Comparison of ENCODE assay signal across 15 cellular contexts in genomic region chr10:75982611-75983369, GRCh38.
DNase-seq lines count a peak whose midpoint lies in the region; ATAC-seq and TF ChIP-seq lines count a peak whose summit lies in the region.
"Had no signal": no experiment of that assay in that cellular context is flagged by ENCODE, and none has a peak within 500 bp of the region (broad histone marks: within the 10 kb centered on the region; RNA-seq: fewer than 3 reads in every experiment).

No MANE protein-coding gene starts in this region.

- H3K4me3 ChIP-seq in CD4-positive, alpha-beta memory T cell (ENCODE audit: low read length in 2 of 2): no peak overlapping the region

- no peak overlapping the region for H3K4me3 Mint-ChIP-seq in CD4-positive, alpha-beta memory T cell
- H3K4me3 Mint-ChIP-seq: activated CD4-positive, alpha-beta T cell treated with anti-CD3 and anti-CD28 coated beads, Interleukin-2, amount 10 ng/mL, durations not matched to agents 7 days and 5 days; effector memory CD8-positive, alpha-beta T cell; neural crest cell had no signal

- H3K9me3 ChIP-seq in CD4-positive, alpha-beta memory T cell (ENCODE audit: control insufficient read depth in 1 of 2, low read length in 2 of 2): no peaks in the 10 kb centered on the region

- POLR2A ChIA-PET in CD4-positive, alpha-beta memory T cell (lab: Charles Lee; ENCODE audit: partially characterized antibody): no interaction called here

- no peak for TF ChIP-seq POLR2A in GM18505 (IDR thresholded peaks at IDR 0.05; ENCODE audit: borderline replicate concordance, extremely low read depth, insufficient read depth, insufficient read length)

- H3K27ac Mint-ChIP-seq in CD4-positive, alpha-beta memory T cell: no peak overlapping the region
- H3K27ac Mint-ChIP-seq: activated CD4-positive, alpha-beta T cell treated with anti-CD3 and anti-CD28 coated beads, Interleukin-2, amount 10 ng/mL, durations not matched to agents 7 days and 5 days; effector memory CD8-positive, alpha-beta T cell had no signal

- peak; percentile 24 for DNase-seq in Ammon's horn (ENCODE audit: low spot score)
- peak; percentile 35 for DNase-seq in RPMI7951 (ENCODE audit: low read depth)
- peak; percentile 72 for DNase-seq in fibroblast of peridontal ligament (ENCODE audit: extremely low read depth)
- peak; percentile 6 for DNase-seq in pons (ENCODE audit: low spot score)
- no peak for DNase-seq in NCI-H69 (lab: John Stamatoyannopoulos, UW)
- no peak for DNase-seq in CD4-positive, alpha-beta memory T cell
- DNase-seq: activated CD4-positive, alpha-beta T cell treated with anti-CD3 and anti-CD28 coated beads, Interleukin-2, amount 10 ng/mL, durations not matched to agents 7 days and 5 days; activated CD8-positive, alpha-beta memory T cell treated with anti-CD3 and anti-CD28 coated beads, Interleukin-2, amount 50 U/mL, for 48 hours; activated gamma-delta T cell; effector memory CD8-positive, alpha-beta T cell; midbrain; NCI-H226 had no signal

- H3K4me1 ChIP-seq in CD4-positive, alpha-beta memory T cell (ENCODE audit: insufficient read depth, low read length): no peaks in the 10 kb centered on the region

- H3K9me3 Mint-ChIP-seq in CD4-positive, alpha-beta memory T cell: peaks cover 0 to 3% (median 0%) of the 10 kb centered on the region in 8 donors
- H3K9me3 Mint-ChIP-seq: activated CD4-positive, alpha-beta T cell treated with anti-CD3 and anti-CD28 coated beads, Interleukin-2, amount 10 ng/mL, durations not matched to agents 7 days and 5 days; neural crest cell had no signal

- intact Hi-C loops in CD4-positive, alpha-beta memory T cell (cut with micrococcal nuclease): no loop called here

- CTCF ChIA-PET in CD4-positive, alpha-beta memory T cell (lab: Charles Lee; ENCODE audit: partially characterized antibody): no interaction called here

- no peaks in the 10 kb centered on the region for H3K27me3 ChIP-seq in CD4-positive, alpha-beta memory T cell (ENCODE audit: insufficient read depth, low read length)

- H3K27ac ChIP-seq in CD4-positive, alpha-beta memory T cell (ENCODE audit: low read depth, low read length): no peak overlapping the region

- H3K36me3 ChIP-seq in CD4-positive, alpha-beta memory T cell (ENCODE audit: insufficient read depth, low read length): no peaks in the 10 kb centered on the region

- no peaks in the 10 kb centered on the region for H3K4me1 Mint-ChIP-seq in CD4-positive, alpha-beta memory T cell
- H3K4me1 Mint-ChIP-seq: activated CD4-positive, alpha-beta T cell treated with anti-CD3 and anti-CD28 coated beads, Interleukin-2, amount 10 ng/mL, durations not matched to agents 7 days and 5 days had no signal

- H3K36me3 Mint-ChIP-seq in CD4-positive, alpha-beta memory T cell: no peaks in the 10 kb centered on the region

- H3K27me3 Mint-ChIP-seq in CD4-positive, alpha-beta memory T cell: peaks cover 0 to 8% of the 10 kb centered on the region in 2 donors
- H3K27me3 Mint-ChIP-seq: activated CD4-positive, alpha-beta T cell treated with anti-CD3 and anti-CD28 coated beads, Interleukin-2, amount 10 ng/mL, durations not matched to agents 7 days and 5 days had no signal

- ATAC-seq in GM18505 (IDR thresholded peaks at IDR 0.05; ENCODE audit: unreplicated experiment) (no peak), HG03442 (IDR thresholded peaks at IDR 0.05; ENCODE audit: unreplicated experiment) (no peak)
- ATAC-seq: effector memory CD8-positive, alpha-beta T cell had no signal

Comparison
In these comparisons a context has a peak if more than half of its experiments do, and no peak if none do; other contexts are left out.
1. DNase-seq: peak in Ammon's horn (single experiment), RPMI7951 (single experiment), fibroblast of peridontal ligament (single experiment) and pons (single experiment); none in NCI-H69 (single experiment) and CD4-positive, alpha-beta memory T cell (0 of 5).